Comparison of ENCODE assay signal across 28 cellular contexts in genomic region chr10:51468424-51468823, GRCh38.
"Had no signal": no experiment of that assay in that cellular context is flagged by ENCODE, and none has a peak within 500 bp of the region (broad histone marks: within the 10 kb centered on the region; RNA-seq: fewer than 3 reads in every experiment).

No MANE protein-coding gene starts in this region.

- H3K27me3 ChIP-seq: breast epithelium, esophagus muscularis mucosa, gastrocnemius medialis, heart left ventricle, neural progenitor cell, right lobe of liver, suprapubic skin, transverse colon, vagina had no signal

- H3K4me3 Mint-ChIP-seq: activated CD4-positive, alpha-beta T cell treated with anti-CD3 and anti-CD28 coated beads, Interleukin-2, amount 10 ng/mL, durations not matched to agents 24 days and 14 days; activated CD8-positive, alpha-beta T cell treated with anti-CD3 and anti-CD28 coated beads for 36 hours; activated naive CD8-positive, alpha-beta T cell treated with anti-CD3 and anti-CD28 coated beads, Interleukin-2, amount 50 U/mL, for 24 hours; activated T-cell treated with anti-CD3 and anti-CD28 coated beads, Interleukin-2, amount 50 U/mL, for 24 hours; naive thymus-derived CD4-positive, alpha-beta T cell; neural progenitor cell; stimulated activated naive CD8-positive, alpha-beta T cell treated with anti-CD3 and anti-CD28 coated beads, Interleukin-15, amount 100 ng/mL, for 72 hours had no signal

- H3K27me3 Mint-ChIP-seq: activated CD4-positive, alpha-beta T cell treated with anti-CD3 and anti-CD28 coated beads, Interleukin-2, amount 10 ng/mL, durations not matched to agents 24 days and 14 days; naive thymus-derived CD4-positive, alpha-beta T cell; stimulated activated naive CD8-positive, alpha-beta T cell treated with anti-CD3 and anti-CD28 coated beads, Interleukin-15, amount 100 ng/mL, for 72 hours had no signal

- DNase-seq: activated CD4-positive, alpha-beta T cell treated with anti-CD3 and anti-CD28 coated beads, Interleukin-2, amount 10 ng/mL, durations not matched to agents 24 days and 14 days; activated CD4-positive, CD25-positive, alpha-beta regulatory T cell; activated CD8-positive, alpha-beta T cell treated with anti-CD3 and anti-CD28 coated beads for 36 hours; activated naive CD4-positive, alpha-beta T cell treated with Interleukin-2 at 50 U/mL for 16 hours; activated naive CD8-positive, alpha-beta T cell treated with anti-CD3 and anti-CD28 coated beads, Interleukin-2, amount 50 U/mL, for 24 hours; activated T-cell treated with anti-CD3 and anti-CD28 coated beads, Interleukin-2, amount 50 U/mL, for 24 hours; aorta; cerebellar nuclear complex; effector CD4-positive, alpha-beta T cell; gastrocnemius medialis; heart left ventricle; kidney glomerular epithelial cell; mesenchymal stem cell; naive thymus-derived CD4-positive, alpha-beta T cell; right lobe of liver; small intestine; stimulated activated CD4-positive, alpha-beta T cell treated with anti-CD3 and anti-CD28 coated beads, Interleukin-15, amount 100 ng/mL, for 24 hours; stimulated activated CD4-positive, alpha-beta T cell treated with anti-CD3 and anti-CD28 coated beads, Interleukin-2, amount 100 ng/mL, for 48 hours; stimulated activated naive CD8-positive, alpha-beta T cell treated with anti-CD3 and anti-CD28 coated beads, Interleukin-15, amount 100 ng/mL, for 72 hours; T-helper 1 cell; T-helper 9 cell; transverse colon had no signal

- H3K9me3 Mint-ChIP-seq: activated CD4-positive, alpha-beta T cell treated with anti-CD3 and anti-CD28 coated beads, Interleukin-2, amount 10 ng/mL, durations not matched to agents 24 days and 14 days; activated CD8-positive, alpha-beta T cell treated with anti-CD3 and anti-CD28 coated beads for 36 hours; activated naive CD8-positive, alpha-beta T cell treated with anti-CD3 and anti-CD28 coated beads, Interleukin-2, amount 50 U/mL, for 24 hours; activated T-cell treated with anti-CD3 and anti-CD28 coated beads, Interleukin-2, amount 50 U/mL, for 24 hours; activated T-helper 2 cell treated with anti-CD3 and anti-CD28 coated beads, Interferon-gamma antibody, Interleukin-2, Interleukin-4, amounts not matched to agents 10 μg/mL and 5 μg/mL and 100 μg/mL, durations not matched to agents 14 hours and 24 hours and 36 hours; naive thymus-derived CD4-positive, alpha-beta T cell; neural progenitor cell; stimulated activated naive CD8-positive, alpha-beta T cell treated with anti-CD3 and anti-CD28 coated beads, Interleukin-15, amount 100 ng/mL, for 72 hours had no signal

- H3K4me1 Mint-ChIP-seq: activated CD4-positive, alpha-beta T cell treated with anti-CD3 and anti-CD28 coated beads, Interleukin-2, amount 10 ng/mL, durations not matched to agents 24 days and 14 days; activated naive CD8-positive, alpha-beta T cell treated with anti-CD3 and anti-CD28 coated beads, Interleukin-2, amount 50 U/mL, for 24 hours; naive thymus-derived CD4-positive, alpha-beta T cell; neural progenitor cell; stimulated activated naive CD8-positive, alpha-beta T cell treated with anti-CD3 and anti-CD28 coated beads, Interleukin-15, amount 100 ng/mL, for 72 hours had no signal

- H3K27ac Mint-ChIP-seq: activated CD4-positive, alpha-beta T cell treated with anti-CD3 and anti-CD28 coated beads, Interleukin-2, amount 10 ng/mL, durations not matched to agents 24 days and 14 days; activated CD8-positive, alpha-beta T cell treated with anti-CD3 and anti-CD28 coated beads for 36 hours; activated naive CD8-positive, alpha-beta T cell treated with anti-CD3 and anti-CD28 coated beads, Interleukin-2, amount 50 U/mL, for 24 hours; activated T-cell treated with anti-CD3 and anti-CD28 coated beads, Interleukin-2, amount 50 U/mL, for 24 hours; activated T-helper 2 cell treated with anti-CD3 and anti-CD28 coated beads, Interferon-gamma antibody, Interleukin-2, Interleukin-4, amounts not matched to agents 10 μg/mL and 5 μg/mL and 100 μg/mL, durations not matched to agents 14 hours and 24 hours and 36 hours; naive thymus-derived CD4-positive, alpha-beta T cell; neural progenitor cell; stimulated activated naive CD8-positive, alpha-beta T cell treated with anti-CD3 and anti-CD28 coated beads, Interleukin-15, amount 100 ng/mL, for 72 hours had no signal

- H3K4me3 ChIP-seq: breast epithelium, esophagus muscularis mucosa, gastrocnemius medialis, heart left ventricle, neural progenitor cell, right lobe of liver, suprapubic skin, transverse colon, vagina had no signal

- H3K36me3 ChIP-seq: breast epithelium, esophagus muscularis mucosa, gastrocnemius medialis, heart left ventricle, neural progenitor cell, right lobe of liver, suprapubic skin, transverse colon, vagina had no signal

- ATAC-seq: activated CD8-positive, alpha-beta T cell treated with anti-CD3 and anti-CD28 coated beads for 36 hours; activated naive CD8-positive, alpha-beta T cell treated with anti-CD3 and anti-CD28 coated beads, Interleukin-2, amount 50 U/mL, for 24 hours; gastrocnemius medialis; heart left ventricle; naive thymus-derived CD4-positive, alpha-beta T cell; right lobe of liver; stimulated activated naive CD8-positive, alpha-beta T cell treated with anti-CD3 and anti-CD28 coated beads, Interleukin-15, amount 100 ng/mL, for 72 hours had no signal

- H3K27ac ChIP-seq: breast epithelium, esophagus muscularis mucosa, gastrocnemius medialis, heart left ventricle, neural progenitor cell, right lobe of liver, suprapubic skin, transverse colon, vagina had no signal

- H3K36me3 Mint-ChIP-seq: naive thymus-derived CD4-positive, alpha-beta T cell; neural progenitor cell had no signal

- H3K4me1 ChIP-seq: breast epithelium, right lobe of liver had no signal

- H3K9me3 ChIP-seq: breast epithelium, esophagus muscularis mucosa, gastrocnemius medialis, heart left ventricle, right lobe of liver, suprapubic skin, transverse colon, vagina had no signal
